11 cellular contexts compared by ENCODE assay signal in the genomic region with DNA sequence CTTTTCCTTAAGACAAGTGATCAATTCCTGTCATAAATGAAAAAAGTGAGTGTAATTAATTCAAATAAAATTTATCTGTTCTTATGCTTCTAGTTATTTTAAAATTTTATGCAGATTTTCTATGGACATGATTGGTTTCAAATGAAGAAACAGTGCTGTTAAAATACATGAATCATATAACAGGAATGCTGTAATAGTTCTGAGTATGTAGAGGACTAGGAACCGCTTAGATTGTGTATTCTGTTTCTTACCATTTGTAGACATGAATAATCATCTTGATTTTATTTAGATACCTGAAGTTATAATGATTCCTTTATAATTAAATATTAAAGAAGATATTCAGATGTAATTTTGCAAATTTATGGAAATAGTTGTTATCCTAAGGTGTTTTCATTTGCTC. TPM values are rescaled to one million over a fixed set of nuclear protein-coding genes. Genes with fewer than 3 reads are reported as not detected.
DNase-seq lines count a peak whose midpoint lies in the region; ATAC-seq, FAIRE-seq and TF ChIP-seq lines count a peak whose summit lies in the region.
"Had no signal": no experiment of that assay in that cellular context is flagged by ENCODE, and none has a peak within 500 bp of the region (broad histone marks: within the 10 kb centered on the region; RNA-seq: fewer than 3 reads in every experiment).

No MANE protein-coding gene starts in this region.

- peak overlapping the region; percentile 55 to 92 (median 78) for H3K27ac Mint-ChIP-seq in CD8-positive, alpha-beta memory T cell
- H3K27ac Mint-ChIP-seq in naive thymus-derived CD4-positive, alpha-beta T cell: peak overlapping the region in 1 of 9 donors; percentile 82

- no peaks in the 10 kb centered on the region; the same call in 1 of the 2 replicates for H4K20me1 ChIP-seq in GM12878 (ENCODE audit: control insufficient read depth, insufficient read depth)

- TF ChIP-seq EP300 in GM12878 (IDR thresholded peaks at IDR 0.05; ENCODE audit: borderline replicate concordance in 1 of 2, control insufficient read depth in 1 of 2, low read depth in 2 of 2, low read length in 2 of 2): no peak

- no peaks in the 10 kb centered on the region for H3K27me3 Mint-ChIP-seq in CD8-positive, alpha-beta memory T cell
- no peaks in the 10 kb centered on the region for H3K27me3 Mint-ChIP-seq in naive thymus-derived CD4-positive, alpha-beta T cell

- TF ChIP-seq CTCF in GM12878 (IDR thresholded peaks at IDR 0.05 in 2 of 3, conservative IDR thresholded peaks at IDR 0.05 in 1 of 3; ENCODE audit: control insufficient read depth in 2 of 3, extremely low read depth in 1 of 3, insufficient read depth in 1 of 3, low read depth in 3 of 3, low read length in 3 of 3): no peak

- H3K9me3 Mint-ChIP-seq in CD8-positive, alpha-beta memory T cell: no peaks in the 10 kb centered on the region
- H3K9me3 Mint-ChIP-seq in naive thymus-derived CD4-positive, alpha-beta T cell: peaks cover 0 to 2% (median 0%) of the 10 kb centered on the region in 11 donors

- no peak for TF ChIP-seq RAD21 in GM12878 (IDR thresholded peaks at IDR 0.05; ENCODE audit: insufficient read depth, low read depth, low read length)

- H3K27me3 ChIP-seq in CD8-positive, alpha-beta memory T cell (ENCODE audit: insufficient read depth, low read length, poor library complexity, severe bottlenecking): no peaks in the 10 kb centered on the region
- no peaks in the 10 kb centered on the region for H3K27me3 ChIP-seq in GM12878 (replicated peaks in 1 of 2; ENCODE audit: control insufficient read depth in 2 of 2, insufficient read depth in 2 of 2, low read length in 1 of 2)
- H3K27me3 ChIP-seq in naive thymus-derived CD4-positive, alpha-beta T cell (ENCODE audit: control insufficient read depth in 2 of 2, insufficient read depth in 2 of 2, low read length in 2 of 2): no peaks in the 10 kb centered on the region
- H3K27me3 ChIP-seq: SJCRH30 had no signal

- H3K36me3 ChIP-seq in CD8-positive, alpha-beta memory T cell (ENCODE audit: insufficient read depth, low read length): peaks cover 5% of the 10 kb centered on the region
- peaks cover 0 to 24% of the 10 kb centered on the region in 2 experiments; a peak in 1 of 4 replicates for H3K36me3 ChIP-seq in GM12878 (ENCODE audit: control insufficient read depth in 2 of 2, insufficient read depth in 2 of 2, low read length in 1 of 2)
- peaks cover 0 to 8% (median 0%) of the 10 kb centered on the region in 3 experiments for H3K36me3 ChIP-seq in naive thymus-derived CD4-positive, alpha-beta T cell (ENCODE audit: control insufficient read depth in 2 of 3, insufficient read depth in 3 of 3, low read length in 3 of 3)

- in situ Hi-C loops in GM12878 (cut with MboI): no loop called here

- H3K4me3 Mint-ChIP-seq in CD8-positive, alpha-beta memory T cell: peak overlapping the region; percentile 50 to 80 (median 60)
- peak overlapping the region in 9 of 10 donors; percentile 8 to 68 (median 43) for H3K4me3 Mint-ChIP-seq in naive thymus-derived CD4-positive, alpha-beta T cell

- POLR2A ChIA-PET in CD8-positive, alpha-beta memory T cell (lab: Charles Lee): no interaction called here
- POLR2A ChIA-PET in GM12878 (lab: Charles Lee): interaction anchor here (0.6 to 1.0 kb wide), 2 partner anchors 108 to 150 kb away, joined by 4 to 6 read pairs; no protein-coding TSS in a partner anchor
- POLR2A ChIA-PET in naive thymus-derived CD4-positive, alpha-beta T cell (lab: Charles Lee): interaction anchor here (0.8 kb wide), 1 partner anchor 67 kb away, joined by 3 read pairs; no protein-coding TSS in a partner anchor

- CTCF ChIA-PET in CD8-positive, alpha-beta memory T cell (lab: Charles Lee): no interaction called here
- CTCF ChIA-PET in GM12878 (lab: Yijun Ruan, JAX): interaction anchor here (1.3 kb wide), 1 partner anchor 10 kb away, joined by 4 read pairs; no protein-coding TSS in a partner anchor
- CTCF ChIA-PET in naive thymus-derived CD4-positive, alpha-beta T cell (lab: Charles Lee): interaction anchor here (0.7 kb wide), 2 partner anchors 65 to 297 kb away, joined by 3 read pairs; no protein-coding TSS in a partner anchor

- H3K4me1 Mint-ChIP-seq in CD8-positive, alpha-beta memory T cell: peaks cover 70 to 77% (median 77%) of the 10 kb centered on the region in 3 donors
- peaks cover 36 to 82% (median 65%) of the 10 kb centered on the region in 7 donors for H3K4me1 Mint-ChIP-seq in naive thymus-derived CD4-positive, alpha-beta T cell

- intact Hi-C loops in GM12878 (cut with micrococcal nuclease; ENCODE audit: unreplicated experiment): no loop called here
- intact Hi-C loops in naive thymus-derived CD4-positive, alpha-beta T cell (cut with micrococcal nuclease): no loop called here
- intact Hi-C loops in Right ventricle myocardium superior (cut with DNase I): no loop called here

- BruUV-seq in GM12878 (replicated peaks; lab: Mats Ljungman, UMichigan): no TSS peak

- SMC1A ChIA-PET in GM12878 (lab: Charles Lee; ENCODE audit: uncharacterized antibody, unreplicated experiment): interaction anchor here (1.2 to 1.3 kb wide), 5 partner anchors 10 to 198 kb away, joined by 3 to 6 read pairs (median 4); a partner anchor contains a TSS

- no peak for TF ChIP-seq POLR2A in GM12878 (IDR thresholded peaks at IDR 0.05; ENCODE audit: low read depth, low read length)

- WGBS in GM12878 (ENCODE audit: insufficient coverage, insufficient replicate concordance, low lambda C conversion rate, missing lambda C conversion rate): 0% methylated on average over 1 of the region's 1 CpG

- H3K4me3 ChIP-seq in CD8-positive, alpha-beta memory T cell (ENCODE audit: low read length): no peak overlapping the region
- peak overlapping the region; percentile 55 for H3K4me3 ChIP-seq in GM12878
- H3K4me3 ChIP-seq in naive thymus-derived CD4-positive, alpha-beta T cell (ENCODE audit: low read length): no peak overlapping the region
- H3K4me3 ChIP-seq: SJCRH30 had no signal

- H3K4me1 ChIP-seq in CD8-positive, alpha-beta memory T cell (ENCODE audit: insufficient read depth, low read length): peaks cover 71% of the 10 kb centered on the region
- peaks cover 16% of the 10 kb centered on the region for H3K4me1 ChIP-seq in GM12878 (ENCODE audit: control insufficient read depth, insufficient read depth, low read length)
- peaks cover 30 to 58% of the 10 kb centered on the region in 2 donors for H3K4me1 ChIP-seq in naive thymus-derived CD4-positive, alpha-beta T cell (ENCODE audit: control insufficient read depth in 2 of 2, insufficient read depth in 2 of 2, low read length in 2 of 2)

- DNase-seq in CD8-positive, alpha-beta memory T cell: no peak
- DNase-seq in M059J (ENCODE audit: low read depth) (peak; percentile 61), GM12878 (ENCODE audit: low read depth, low spot score) (no peak), HUDEP-2 (lab: John Stamatoyannopoulos, UW; ENCODE audit: unreplicated experiment in 76 of 76) (no peak), UCSD-AML1 (lab: John Stamatoyannopoulos, UW; ENCODE audit: unreplicated experiment) (no peak), Right ventricle myocardium superior (no peak)
- DNase-seq in naive thymus-derived CD4-positive, alpha-beta T cell: no peak
- DNase-seq: NCI-H1436 treated with DMSO at 0.1 percent for 48 hours; SJCRH30; stimulated activated CD4-positive, alpha-beta T cell treated with anti-CD3 and anti-CD28 coated beads, Interleukin-12 subunit alpha, Interleukin-12 subunit beta, amount 100 ng/mL, for 4 hours had no signal

- no peak overlapping the region for H2AFZ ChIP-seq in GM12878 (ENCODE audit: control insufficient read depth, low read depth, low read length)

- peak overlapping the region; percentile 56 for H3K4me2 ChIP-seq in GM12878 (ENCODE audit: control insufficient read depth, insufficient read depth)

- peaks cover 0 to 48% (median 6%) of the 10 kb centered on the region in 3 donors for H3K36me3 Mint-ChIP-seq in CD8-positive, alpha-beta memory T cell
- H3K36me3 Mint-ChIP-seq in naive thymus-derived CD4-positive, alpha-beta T cell: peaks cover 4 to 24% (median 12%) of the 10 kb centered on the region in 5 donors

- H3K79me2 ChIP-seq in GM12878 (ENCODE audit: control insufficient read depth, insufficient read depth, low read length): peaks cover 95% of the 10 kb centered on the region

- H3K9ac ChIP-seq in GM12878 (ENCODE audit: control insufficient read depth, insufficient read depth, low read length): peak overlapping the region; percentile 70

- H3K9me3 ChIP-seq in CD8-positive, alpha-beta memory T cell (ENCODE audit: low read length): no peaks in the 10 kb centered on the region
- H3K9me3 ChIP-seq in GM12878 (replicated peaks; ENCODE audit: control insufficient read depth, insufficient read depth, low read length): no peaks in the 10 kb centered on the region
- H3K9me3 ChIP-seq in naive thymus-derived CD4-positive, alpha-beta T cell (ENCODE audit: control insufficient read depth in 2 of 3, low read length in 3 of 3): no peaks in the 10 kb centered on the region
- H3K9me3 ChIP-seq: SJCRH30 had no signal

- FAIRE-seq in GM12878 (lab: Jason Lieb, UNC): no peak

- H3K27ac ChIP-seq in CD8-positive, alpha-beta memory T cell (ENCODE audit: low read depth, low read length): peak overlapping the region; percentile 55
- H3K27ac ChIP-seq in GM12878 (ENCODE audit: control insufficient read depth, insufficient read depth): peak overlapping the region; percentile 93
- no peak overlapping the region for H3K27ac ChIP-seq in naive thymus-derived CD4-positive, alpha-beta T cell (ENCODE audit: low read depth, low read length)
- H3K27ac ChIP-seq: SJCRH30 had no signal

- ATAC-seq in GM12878 (no peak), Right ventricle myocardium superior (ENCODE audit: poor library complexity) (no peak), HG02642 (IDR thresholded peaks at IDR 0.05; ENCODE audit: poor library complexity, unreplicated experiment) (no peak)
- ATAC-seq in naive thymus-derived CD4-positive, alpha-beta T cell: no peak

- RAD21 ChIA-PET in GM12878 (lab: Charles Lee; ENCODE audit: unreplicated experiment): interaction anchor here (1.1 to 1.4 kb wide), 4 partner anchors 89 to 166 kb away, joined by 3 to 8 read pairs (median 4); a partner anchor contains a TSS

RNA-seq across cellular contexts. Expression of a gene that starts 3.5 kb away (rescaled TPM):
- total RNA-seq in CD8-positive, alpha-beta memory T cell: 100 to 1,000 TPM; 294 to 306 TPM
- 299 TPM for polyA plus RNA-seq in CD8-positive, alpha-beta memory T cell
- 49.7 and 90.8 TPM in 2 replicates for total RNA-seq in M059J (2014; rRNA removed; shearing (Covaris generic))
- 23.1 and 26.9 TPM in 2 replicates for total RNA-seq in GM12878 (2013; cell fraction: nucleolus; rRNA removed)
- 125 and 138 TPM in 2 replicates for total RNA-seq in GM12878 (2014; rRNA removed)
- 165 and 167 TPM in 2 replicates for total RNA-seq in GM12878 (2014; rRNA removed; fragmentation: Illumina TruSeq; extraction: Trizol)
- 401 and 407 TPM in 2 replicates for total RNA-seq in GM12878 (2021)
- polyA plus RNA-seq in GM12878 (2011; ENCODE audit: low read depth): 127 TPM
- polyA plus RNA-seq in GM12878 (2011; rRNA removed): 212 and 307 TPM in 2 replicates
- 66.9 and 108 TPM in 2 replicates for polyA plus RNA-seq in GM12878 (2011; cell fraction: cytosol; rRNA removed)
- 26.9 and 38.5 TPM in 2 replicates for polyA plus RNA-seq in GM12878 (2011; cell fraction: nucleus; rRNA removed)
- polyA plus RNA-seq in GM12878 (2012): 188 and 194 TPM in 2 replicates
- polyA plus RNA-seq in GM12878 (2014; fragmentation: Illumina TruSeq; extraction: Trizol): 362 and 487 TPM in 2 replicates
- polyA plus RNA-seq in GM12878 (2014; fragmentation: Nextera tagmentation; extraction: Ambion mirVana): 100 to 1,000 TPM in 1 of 2 experiments, 10 to 100 TPM in 1; 94.2 to 124 TPM
- 165 and 196 TPM in 2 replicates for polyA plus RNA-seq in GM12878 (2014; rRNA removed)
- polyA plus RNA-seq in GM12878 (2016; fragmentation: Nextera tagmentation; extraction: Ambion mirVana): 100 to 1,000 TPM; 193 to 219 TPM
- polyA minus RNA-seq in GM12878 (2011; rRNA and poly(A)+ RNA removed): 87.5 and 146 TPM in 2 replicates
- polyA minus RNA-seq in GM12878 (2011; cell fraction: cytosol; rRNA and poly(A)+ RNA removed): 81.4 and 92.7 TPM in 2 replicates
- polyA minus RNA-seq in GM12878 (2011; cell fraction: nucleus; rRNA and poly(A)+ RNA removed): 13.7 and 20.6 TPM in 2 replicates
- 100 to 1,000 TPM; 180 to 435 (median 287) TPM for total RNA-seq in naive thymus-derived CD4-positive, alpha-beta T cell
- 100 to 1,000 TPM; 233 to 237 TPM for polyA plus RNA-seq in naive thymus-derived CD4-positive, alpha-beta T cell
- 100 TPM for total RNA-seq in Right ventricle myocardium superior
